13 cellular contexts compared by ENCODE assay signal in genomic region chr6:71346034-71346680, GRCh38.
"Had no signal": no experiment of that assay in that cellular context is flagged by ENCODE, and none has a peak within 500 bp of the region (broad histone marks: within the 10 kb centered on the region; RNA-seq: fewer than 3 reads in every experiment).

No MANE protein-coding gene starts in this region.

- H3K4me3 ChIP-seq: ascending aorta, gastrocnemius medialis, left lung, prostate gland, right lobe of liver, testis had no signal

- ATAC-seq: activated CD4-positive, alpha-beta T cell treated with anti-CD3 and anti-CD28 coated beads for 36 hours; activated CD8-positive, alpha-beta T cell treated with anti-CD3 and anti-CD28 coated beads for 36 hours; gastrocnemius medialis; left lung had no signal

- H3K4me1 ChIP-seq: prostate gland, testis had no signal

- H3K9me3 ChIP-seq: ascending aorta, gastrocnemius medialis, left lung, prostate gland, right lobe of liver, testis had no signal

- DNase-seq: activated CD4-positive, alpha-beta T cell treated with anti-CD3 and anti-CD28 coated beads for 36 hours; activated CD8-positive, alpha-beta memory T cell treated with anti-CD3 and anti-CD28 coated beads, Interleukin-2, amount 50 U/mL, for 4 hours; activated CD8-positive, alpha-beta T cell treated with anti-CD3 and anti-CD28 coated beads for 36 hours; activated naive CD4-positive, alpha-beta T cell; gastrocnemius medialis; islet precursor cell; left lung; right lobe of liver; stimulated activated naive CD4-positive, alpha-beta T cell treated with Interleukin-2 at 50 U/mL for 16 hours; T-helper 9 cell; testis had no signal

- H3K27ac ChIP-seq: ascending aorta, gastrocnemius medialis, left lung, prostate gland, right lobe of liver, testis had no signal

- H3K36me3 ChIP-seq: ascending aorta, gastrocnemius medialis, left lung, prostate gland, right lobe of liver had no signal

- H3K27me3 ChIP-seq: ascending aorta, gastrocnemius medialis, left lung, right lobe of liver, testis had no signal
